17 cellular contexts compared by ENCODE assay signal in genomic region chr12:49533331-49533730, GRCh38. TPM values are rescaled to one million over a fixed set of nuclear protein-coding genes. Genes with fewer than 3 reads are reported as not detected.
"Had no signal": no experiment of that assay in that cellular context is flagged by ENCODE, and none has a peak within 500 bp of the region (broad histone marks: within the 10 kb centered on the region; RNA-seq: fewer than 3 reads in every experiment).

No MANE protein-coding gene starts in this region.

- H3K36me3 ChIP-seq: esophagus muscularis mucosa, left lung, neutrophil, tibial artery, vagina had no signal

- H3K27ac ChIP-seq: esophagus muscularis mucosa, left lung, neutrophil, skin epidermis, tibial artery, vagina had no signal

- H3K27me3 ChIP-seq: vagina had no signal

- DNase-seq: activated B cell treated with CpG ODN at 0.5 μM for 24 hours; activated CD4-positive, alpha-beta T cell treated with anti-CD3 and anti-CD28 coated beads, Interleukin-2, amount 10 ng/mL, durations not matched to agents 7 days and 5 days; activated CD8-positive, alpha-beta memory T cell treated with anti-CD3 and anti-CD28 coated beads for 24 hours; activated naive CD4-positive, alpha-beta T cell treated with anti-CD3 and anti-CD28 coated beads, Interleukin-2, amount 10 ng/mL, durations not matched to agents 7 days and 5 days; left lung; mammary epithelial cell; naive thymus-derived CD4-positive, alpha-beta T cell; stimulated activated CD4-positive, alpha-beta T cell treated with anti-CD3 and anti-CD28 coated beads, Interleukin-15, amount 100 ng/mL, for 24 hours; stimulated activated CD4-positive, alpha-beta T cell treated with anti-CD3 and anti-CD28 coated beads, Interleukin-4, amount 100 ng/mL, for 1 hour; stimulated activated naive B cell treated with anti-CD40 and anti-IgM and Interleukin-4, amounts not matched to agents 10 μg/mL and 1 μg/mL and 100 μg/mL, for 72 hours; tibial artery had no signal

- H3K9me3 ChIP-seq: esophagus muscularis mucosa, left lung, neutrophil, tibial artery, vagina had no signal

- H3K4me3 ChIP-seq: esophagus muscularis mucosa, left lung, skin epidermis, tibial artery, vagina had no signal

RNA-seq across cellular contexts. Expression of gene KCNH3, which starts 5.5 kb away (rescaled TPM):
- total RNA-seq: astrocyte, subcutaneous adipose tissue, vagina had no signal
